In genomic region chr1:94554611-94555010, GRCh38 we compare ENCODE assay signal across 34 cellular contexts. TPM values are rescaled to one million over a fixed set of nuclear protein-coding genes. Genes with fewer than 3 reads are reported as not detected.
DNase-seq lines count a peak whose midpoint lies in the region; FAIRE-seq and TF ChIP-seq lines count a peak whose summit lies in the region.
"Had no signal": no experiment of that assay in that cellular context is flagged by ENCODE, and none has a peak within 500 bp of the region (broad histone marks: within the 10 kb centered on the region; RNA-seq: fewer than 3 reads in every experiment).

No MANE protein-coding gene starts in this region.

- CTCF ChIA-PET in MCF 10A (lab: Yijun Ruan, JAX) = no interaction called here
- CTCF ChIA-PET in H1 (lab: Charles Lee; ENCODE audit: partially characterized antibody) = interaction anchor here (0.6 to 1.3 kb wide), 5 partner anchors 10 to 593 kb away, joined by 3 read pairs; no protein-coding TSS in a partner anchor

- H3K27ac Mint-ChIP-seq in MCF 10A (ENCODE audit: low read depth, unreplicated experiment) (no peak overlapping the region), neural progenitor cell (no peak overlapping the region)
- H3K27ac Mint-ChIP-seq: activated CD4-positive, alpha-beta T cell treated with anti-CD3 and anti-CD28 coated beads, Interleukin-2, amount 10 ng/mL, durations not matched to agents 24 days and 14 days; activated naive CD4-positive, alpha-beta T cell treated with anti-CD3 and anti-CD28 coated beads, Interleukin-2, amount 50 U/mL, for 24 hours; CD4-positive, CD25-positive, alpha-beta regulatory T cell; HFFc6 had no signal

- H3K27me3 ChIP-seq in breast epithelium = no peaks in the 10 kb centered on the region
- H3K27me3 ChIP-seq in H1 (replicated peaks in 1 of 4; ENCODE audit: control insufficient read depth in 3 of 4, extremely low read depth in 1 of 4, insufficient read depth in 3 of 4, low read length in 3 of 4) = 0 out of 7 replicates have a peak, but pooled peaks cover 0 to 2% (median 0%) of the 10 kb centered on the region in 4 experiments
- H3K27me3 ChIP-seq in neural progenitor cell = no peaks in the 10 kb centered on the region
- H3K27me3 ChIP-seq: gastroesophageal sphincter, MG63, pancreas, vagina had no signal

- H3K4me3 Mint-ChIP-seq in MCF 10A (ENCODE audit: unreplicated experiment) (no peak overlapping the region), neural progenitor cell (no peak overlapping the region)
- H3K4me3 Mint-ChIP-seq: activated CD4-positive, alpha-beta T cell treated with anti-CD3 and anti-CD28 coated beads, Interleukin-2, amount 10 ng/mL, durations not matched to agents 24 days and 14 days; activated naive CD4-positive, alpha-beta T cell treated with anti-CD3 and anti-CD28 coated beads, Interleukin-2, amount 50 U/mL, for 24 hours; CD4-positive, CD25-positive, alpha-beta regulatory T cell; HFFc6 had no signal

- no TSS peak for BruUV-seq in MCF 10A (replicated peaks; lab: Mats Ljungman, UMichigan)

- no peak for TF ChIP-seq RAD21 in H1 (IDR thresholded peaks at IDR 0.05 in 1 of 2, conservative IDR thresholded peaks at IDR 0.05 in 1 of 2; ENCODE audit: low read depth in 2 of 2, low read length in 2 of 2)

- no peak overlapping the region for H2BK5ac ChIP-seq in H1 (ENCODE audit: low read depth, low read length)

- no peak overlapping the region for H3K14ac ChIP-seq in H1 (ENCODE audit: insufficient read length)

- no peak overlapping the region for H4K91ac ChIP-seq in H1 (replicated peaks; ENCODE audit: insufficient read length, low read length)

- no peak overlapping the region for H2BK20ac ChIP-seq in H1 (ENCODE audit: low read length)

- POLR2A ChIA-PET in MCF 10A (lab: Yijun Ruan, JAX) = no interaction called here
- POLR2A ChIA-PET in H1 (lab: Charles Lee; ENCODE audit: partially characterized antibody) = no interaction called here

- H3K4me3 ChIP-seq in breast epithelium = no peak overlapping the region
- H3K4me3 ChIP-seq in H1 (ENCODE audit: extremely low read depth in 1 of 4, insufficient read depth in 2 of 4, low read depth in 3 of 4, low read length in 4 of 4) = no peak overlapping the region
- H3K4me3 ChIP-seq in neural progenitor cell = no peak overlapping the region
- H3K4me3 ChIP-seq: A549, gastroesophageal sphincter, GM23248, lung, MG63, pancreas, thoracic aorta, vagina had no signal

- H3K4me1 Mint-ChIP-seq in MCF 10A (ENCODE audit: insufficient read depth, unreplicated experiment) (peaks cover 14% of the 10 kb centered on the region), neural progenitor cell (peaks cover 54% of the 10 kb centered on the region)
- H3K4me1 Mint-ChIP-seq: activated CD4-positive, alpha-beta T cell treated with anti-CD3 and anti-CD28 coated beads, Interleukin-2, amount 10 ng/mL, durations not matched to agents 24 days and 14 days; activated naive CD4-positive, alpha-beta T cell treated with anti-CD3 and anti-CD28 coated beads, Interleukin-2, amount 50 U/mL, for 24 hours; CD4-positive, CD25-positive, alpha-beta regulatory T cell had no signal

- H3K18ac ChIP-seq in H1 (ENCODE audit: extremely low read depth, low read length) = no peak overlapping the region

- peaks cover 14% of the 10 kb centered on the region for H3F3A ChIP-seq in neural progenitor cell (ENCODE audit: low read depth)

- peak overlapping the region; percentile 4 for H3K4ac ChIP-seq in H1 (replicated peaks; ENCODE audit: insufficient read length, low read depth, low read length)

- H2BK15ac ChIP-seq in H1 (ENCODE audit: low read length) = no peak overlapping the region

- no peaks in the 10 kb centered on the region for H3K79me1 ChIP-seq in H1 (ENCODE audit: low read depth, low read length)

- H4K8ac ChIP-seq in H1 (ENCODE audit: extremely low read depth, insufficient read depth, low read length) = no peak overlapping the region

- no peak for TF ChIP-seq EP300 in H1 (IDR thresholded peaks at IDR 0.05; ENCODE audit: borderline replicate concordance in 1 of 2, low read depth in 2 of 2, low read length in 2 of 2)

- no peak overlapping the region for H4K5ac ChIP-seq in H1 (ENCODE audit: insufficient read length, low read depth, low read length)

- H3K9me3 ChIP-seq in breast epithelium (no peaks in the 10 kb centered on the region), H1 (ENCODE audit: insufficient read depth in 2 of 2, low read depth in 1 of 2, low read length in 1 of 2) (no peaks in the 10 kb centered on the region), neural progenitor cell (ENCODE audit: low read depth) (no peaks in the 10 kb centered on the region)
- H3K9me3 ChIP-seq: A549, gastroesophageal sphincter, MG63, pancreas, thoracic aorta, vagina had no signal

- no peaks in the 10 kb centered on the region for H3K79me2 ChIP-seq in H1 (ENCODE audit: control insufficient read depth in 1 of 2, insufficient read depth in 2 of 2, low read length in 2 of 2)
- no peaks in the 10 kb centered on the region for H3K79me2 ChIP-seq in neural progenitor cell (ENCODE audit: low read depth)

- H2AK5ac ChIP-seq in H1 (ENCODE audit: low read depth, low read length) = no peak overlapping the region

- WGBS in H1 (ENCODE audit: extremely low coverage in 1 of 2, insufficient coverage in 1 of 2, insufficient read length in 1 of 2, insufficient replicate concordance in 2 of 2, low coverage in 1 of 2, low lambda C conversion rate in 2 of 2, missing lambda C conversion rate in 1 of 2), 2 experiments = 88% methylated on average over 4 of the region's 4 CpGs; no CpG with 5 or more reads in 1 of the 2 experiments

- H3K23ac ChIP-seq in H1 (ENCODE audit: insufficient read length) = no peak overlapping the region

- H2AFZ ChIP-seq in H1 (ENCODE audit: low read length) = no peak overlapping the region
- no peak overlapping the region for H2AFZ ChIP-seq in neural progenitor cell (replicated peaks)
- H2AFZ ChIP-seq: GM23248 had no signal

- intact Hi-C loops in breast epithelium (cut with DNase I; ENCODE audit: low total_unique reads) (no loop called here), MCF 10A (cut with micrococcal nuclease) (no loop called here)

- H3K9ac ChIP-seq in H1 (replicated peaks in 1 of 4; ENCODE audit: extremely low read depth in 1 of 4, low read depth in 3 of 4, low read length in 3 of 4) (no peak overlapping the region), neural progenitor cell (no peak overlapping the region)
- H3K9ac ChIP-seq: GM23248 had no signal

- FAIRE-seq in H1 (lab: Jason Lieb, UNC) = no peak
- FAIRE-seq: A549, bronchial epithelial cell, GM19239, HTR-8/SVneo, pancreas, small intestine had no signal

- H3K9me3 Mint-ChIP-seq in MCF 10A (ENCODE audit: unreplicated experiment) (no peaks in the 10 kb centered on the region), neural progenitor cell (no peaks in the 10 kb centered on the region)
- H3K9me3 Mint-ChIP-seq: activated CD4-positive, alpha-beta T cell treated with anti-CD3 and anti-CD28 coated beads, Interleukin-2, amount 10 ng/mL, durations not matched to agents 24 days and 14 days; activated naive CD4-positive, alpha-beta T cell treated with anti-CD3 and anti-CD28 coated beads, Interleukin-2, amount 50 U/mL, for 24 hours; HFFc6 had no signal

- H4K20me1 ChIP-seq in H1 (replicated peaks in 1 of 2; ENCODE audit: control insufficient read depth in 1 of 2, insufficient read depth in 2 of 2, low read length in 2 of 2) (no peaks in the 10 kb centered on the region), neural progenitor cell (ENCODE audit: low read depth) (no peaks in the 10 kb centered on the region)

- TF ChIP-seq CTCF in breast epithelium (IDR thresholded peaks at IDR 0.05) (no peak), MCF 10A (IDR thresholded peaks at IDR 0.05; ENCODE audit: unreplicated experiment) (no peak), H1 (IDR thresholded peaks at IDR 0.05; ENCODE audit: control extremely low read depth in 1 of 3, insufficient read depth in 1 of 3, low read depth in 1 of 3, low read length in 3 of 3) (no peak), neural progenitor cell (IDR thresholded peaks at IDR 0.05) (no peak)

- no peak overlapping the region for H2BK12ac ChIP-seq in H1 (ENCODE audit: low read depth, low read length)

- H3K4me1 ChIP-seq in breast epithelium (no peaks in the 10 kb centered on the region), H1 (replicated peaks in 1 of 4; ENCODE audit: control insufficient read depth in 3 of 4, insufficient read depth in 4 of 4, low read length in 3 of 4) (peaks cover 11 to 21% (median 13%) of the 10 kb centered on the region in 4 experiments), neural progenitor cell (peaks cover 48% of the 10 kb centered on the region)

- H3K36me3 Mint-ChIP-seq in MCF 10A (ENCODE audit: insufficient read depth, unreplicated experiment) (no peaks in the 10 kb centered on the region), neural progenitor cell (no peaks in the 10 kb centered on the region)
- H3K36me3 Mint-ChIP-seq: activated naive CD4-positive, alpha-beta T cell treated with anti-CD3 and anti-CD28 coated beads, Interleukin-2, amount 50 U/mL, for 24 hours; CD4-positive, CD25-positive, alpha-beta regulatory T cell had no signal

- peak overlapping the region; percentile 61 to 71 for H3K27ac ChIP-seq in breast epithelium
- no peak overlapping the region for H3K27ac ChIP-seq in H1 (ENCODE audit: low read depth, low read length)
- no peak overlapping the region for H3K27ac ChIP-seq in neural progenitor cell
- H3K27ac ChIP-seq: gastroesophageal sphincter, GM23248, pancreas, thoracic aorta, vagina, VCaP had no signal

- H3K36me3 ChIP-seq in breast epithelium = no peaks in the 10 kb centered on the region
- no peaks in the 10 kb centered on the region for H3K36me3 ChIP-seq in H1 (ENCODE audit: control insufficient read depth in 2 of 4, insufficient read depth in 4 of 4, low read length in 3 of 4)
- H3K36me3 ChIP-seq in neural progenitor cell = no peaks in the 10 kb centered on the region
- H3K36me3 ChIP-seq: gastroesophageal sphincter, MG63, pancreas, thoracic aorta, vagina had no signal

- no peaks in the 10 kb centered on the region for H3K23me2 ChIP-seq in H1 (ENCODE audit: low read depth, low read length)

- no peak overlapping the region for H3K4me2 ChIP-seq in H1 (ENCODE audit: insufficient read depth in 1 of 2, low read depth in 2 of 2, low read length in 2 of 2)
- peak overlapping the region; percentile 17 for H3K4me2 ChIP-seq in neural progenitor cell

- no peak overlapping the region for H3K56ac ChIP-seq in H1 (replicated peaks; ENCODE audit: insufficient read length, low read depth, low read length)

- TF ChIP-seq POLR2A in breast epithelium (IDR thresholded peaks at IDR 0.05) (no peak), H1 (IDR thresholded peaks at IDR 0.05; ENCODE audit: control extremely low read depth in 1 of 2, low read depth in 2 of 2, low read length in 2 of 2) (no peak)

- DNase-seq in breast epithelium (ENCODE audit: low spot score in 2 of 2) (no peak), MCF 10A (ENCODE audit: unreplicated experiment) (no peak), H1 (ENCODE audit: low read depth in 1 of 2, low spot score in 2 of 2) (no peak), neural progenitor cell (ENCODE audit: low spot score) (peak; percentile 32), NCI-H1436 (lab: John Stamatoyannopoulos, UW) (no peak), NCI-H2107 treated with DMSO at 0.1 percent for 48 hours (lab: John Stamatoyannopoulos, UW; ENCODE audit: unreplicated experiment) (no peak), NCI-H1092 treated with DMSO at 0.1 percent for 48 hours (lab: John Stamatoyannopoulos, UW) (no peak), SK-N-DZ (ENCODE audit: low spot score) (no peak)
- DNase-seq: activated CD4-positive, alpha-beta T cell treated with anti-CD3 and anti-CD28 coated beads, Interleukin-2, amount 10 ng/mL, durations not matched to agents 24 days and 14 days; AML-193; amygdala; CD4-positive, CD25-positive, alpha-beta regulatory T cell; GM23248; HFFc6; hypothalamus; KBM-7; left cardiac atrium; MG63; NCI-H510A treated with DMSO at 0.1 percent for 48 hours; pancreas; SHP77 treated with DMSO at 0.1 percent for 48 hours; small intestine; stimulated activated naive CD8-positive, alpha-beta T cell treated with anti-CD3 and anti-CD28 coated beads, Interleukin-15, Interleukin-2, amounts not matched to agents 100 U/mL and 50 U/mL, for 24 hours; SW 1271 had no signal

- no peaks in the 10 kb centered on the region for H3K27me3 Mint-ChIP-seq in MCF 10A (ENCODE audit: insufficient read depth, unreplicated experiment)
- H3K27me3 Mint-ChIP-seq in neural progenitor cell (ENCODE audit: insufficient read depth, low read depth) = peaks cover 9% of the 10 kb centered on the region

- H2BK120ac ChIP-seq in H1 (replicated peaks; ENCODE audit: low read depth, low read length) = no peak overlapping the region

RNA-seq across cellular contexts. Expression of gene F3, which starts 13.1 kb away (rescaled TPM):
- total RNA-seq in breast epithelium = 100 to 1,000 TPM in 2 of 3 donors, 10 to 100 TPM in 1; 61.9 to 115 (median 108) TPM
- 173 and 296 TPM in 2 replicates for total RNA-seq in MCF 10A (2022)
- total RNA-seq in H1 (2021; fragmentation: NEBNext Ultra II Directional; extraction: Animal tissue kit (Norgen Biotek cat#: 25700)) = 6.1 and 8.6 TPM in 2 replicates
- polyA plus RNA-seq in H1 (2011; rRNA removed) = 2.6 TPM in 2 replicates
- polyA plus RNA-seq in H1 (2011; cell fraction: cytosol; rRNA removed) = 2.9 TPM
- 2.4 TPM for polyA plus RNA-seq in H1 (2011; cell fraction: nucleus; rRNA removed)
- polyA plus RNA-seq in H1 (2012, experiment 1 of 2) = 3.7 to 6.1 TPM (median 4.2 TPM) in 4 replicates
- polyA plus RNA-seq in H1 (2012, experiment 2 of 2) = 1.00 TPM
- polyA plus RNA-seq in H1 (2013, experiment 1 of 2) = 6.3 TPM
- polyA plus RNA-seq in H1 (2013, experiment 2 of 2) = 7.0 TPM
- 4.7 and 10.4 TPM in 2 replicates for polyA minus RNA-seq in H1 (2011; rRNA and poly(A)+ RNA removed)
- polyA minus RNA-seq in H1 (2011; cell fraction: cytosol; rRNA and poly(A)+ RNA removed) = 2.7 TPM
- polyA minus RNA-seq in H1 (2011; cell fraction: nucleus; rRNA and poly(A)+ RNA removed) = 10.0 TPM
- total RNA-seq in neural progenitor cell (ENCODE audit: low replicate concordance) = 2.3 and 6.4 TPM in 2 replicates
- 0.63 and 0.78 TPM in 2 replicates for polyA plus RNA-seq in SK-N-DZ (2014; cell fraction: cytosol; rRNA removed)
- polyA plus RNA-seq in SK-N-DZ (2014; cell fraction: nucleus; rRNA removed) = 2.5 and 5.0 TPM in 2 replicates
- total RNA-seq: CD4-positive, CD25-positive, alpha-beta regulatory T cell had no signal
- polyA plus RNA-seq: CD4-positive, CD25-positive, alpha-beta regulatory T cell had no signal

Comparison
In these comparisons a context has a peak if more than half of its experiments do, and no peak if none do; other contexts are left out.
1. H3K27ac ChIP-seq: peak in breast epithelium (2 of 2); none in H1 (single experiment) and neural progenitor cell (single experiment).